Comparison of ENCODE assay signal across 27 cellular contexts in genomic region chr4:125231661-125232060, GRCh38.
"Had no signal": no experiment of that assay in that cellular context is flagged by ENCODE, and none has a peak within 500 bp of the region (broad histone marks: within the 10 kb centered on the region; RNA-seq: fewer than 3 reads in every experiment).

No MANE protein-coding gene starts in this region.

- H3K4me3 ChIP-seq: coronary artery, esophagus muscularis mucosa, gastrocnemius medialis, heart right ventricle, hepatocyte had no signal

- H3K36me3 ChIP-seq: brain microvascular endothelial cell, esophagus muscularis mucosa, gastrocnemius medialis, heart right ventricle had no signal

- H3K27ac ChIP-seq: brain microvascular endothelial cell, coronary artery, esophagus muscularis mucosa, foreskin keratinocyte, gastrocnemius medialis, heart right ventricle, hepatocyte, VCaP had no signal

- H2AFZ ChIP-seq: hepatocyte had no signal

- H3K79me2 ChIP-seq: hepatocyte had no signal

- ATAC-seq: activated CD8-positive, alpha-beta T cell treated with anti-CD3 and anti-CD28 coated beads for 36 hours; activated T-cell treated with anti-CD3 and anti-CD28 coated beads, Interleukin-2, amount 50 U/mL, for 4 hours; activated T-helper 17 cell treated with anti-CD3 and anti-CD28 coated beads, Interleukin-2, amount 50 U/mL, for 72 hours; effector memory CD8-positive, alpha-beta T cell; foreskin keratinocyte; gastrocnemius medialis; heart right ventricle; WTC11 had no signal

- H3K9me3 ChIP-seq: esophagus muscularis mucosa, gastrocnemius medialis, heart right ventricle had no signal

- H3K27me3 ChIP-seq: brain microvascular endothelial cell, esophagus muscularis mucosa, foreskin keratinocyte, gastrocnemius medialis, heart right ventricle, hepatocyte had no signal

- DNase-seq: activated CD4-positive, alpha-beta T cell treated with anti-CD3 and anti-CD28 coated beads for 1 hour; activated CD4-positive, alpha-beta T cell treated with anti-CD3 and anti-CD28 coated beads for 4 hours; activated CD4-positive, alpha-beta T cell treated with anti-CD3 and anti-CD28 coated beads, Interleukin-2, amount 50 U/mL, for 1 hour; activated CD4-positive, alpha-beta T cell treated with anti-CD3 and anti-CD28 coated beads, Interleukin-2, amount 50 U/mL, for 48 hours; activated CD8-positive, alpha-beta memory T cell treated with anti-CD3 and anti-CD28 coated beads for 24 hours; activated CD8-positive, alpha-beta T cell treated with anti-CD3 and anti-CD28 coated beads for 36 hours; activated effector memory CD4-positive, alpha-beta T cell treated with Interleukin-2 at 50 U/mL for 16 hours; activated gamma-delta T cell treated with Interleukin-2 at 50 U/mL for 16 hours; activated naive CD4-positive, alpha-beta T cell treated with anti-CD3 and anti-CD28 coated beads, Interleukin-2, amount 50 U/mL, for 16 hours; activated naive CD4-positive, alpha-beta T cell treated with Interleukin-2 at 50 U/mL for 16 hours; activated T-cell treated with anti-CD3 and anti-CD28 coated beads, Interleukin-2, amount 50 U/mL, for 4 hours; amniotic stem cell; anterior cingulate cortex; brain microvascular endothelial cell; effector CD4-positive, alpha-beta T cell; effector memory CD8-positive, alpha-beta T cell; erythroblast; foreskin keratinocyte; gastrocnemius medialis; heart right ventricle; T-helper 2 cell had no signal

- H3K4me1 ChIP-seq: esophagus muscularis mucosa, gastrocnemius medialis, heart right ventricle had no signal

- H3K4me2 ChIP-seq: hepatocyte had no signal
